In the genomic region with DNA sequence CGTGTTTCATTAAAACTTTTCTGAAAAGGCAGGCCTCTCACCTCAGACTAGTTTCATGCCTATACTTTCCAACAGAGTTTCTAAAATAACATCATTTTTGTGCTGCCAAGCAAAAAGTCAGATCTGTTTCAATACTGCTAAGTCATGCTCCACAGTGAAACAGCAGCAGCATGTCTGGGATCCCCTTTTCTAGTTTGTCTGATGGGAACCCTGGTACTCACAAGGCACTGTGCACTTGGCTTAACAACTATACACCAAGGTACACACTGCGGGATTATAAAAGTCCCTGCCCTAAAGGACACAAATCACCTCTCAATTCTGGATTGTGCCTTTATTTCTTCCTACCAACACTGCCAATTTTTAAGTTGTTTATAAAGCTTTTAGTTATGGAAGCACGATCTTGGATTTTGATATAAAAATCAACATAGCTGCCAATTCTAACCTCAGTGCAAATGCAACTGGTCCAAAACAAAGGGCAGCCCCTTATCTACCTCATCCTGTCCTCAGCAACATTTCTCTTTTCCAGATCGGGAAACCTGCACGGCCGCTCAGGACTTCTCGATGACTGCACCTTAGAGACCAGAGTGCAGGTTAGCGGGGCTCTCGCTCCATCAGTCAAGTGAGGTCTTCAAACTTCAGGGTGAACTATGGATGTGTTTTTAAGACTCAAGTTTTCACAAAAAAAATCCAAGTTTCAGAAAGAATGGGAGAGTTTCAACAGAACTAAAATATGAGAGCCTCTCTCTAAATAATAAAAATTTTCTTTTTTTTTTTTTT, we compare ENCODE assay signal across 9 cellular contexts. TPM values are rescaled to one million over a fixed set of nuclear protein-coding genes. Genes with fewer than 3 reads are reported as not detected.
A peak's percentile ranks its signal among the peaks of the same experiment; 100 is the strongest.
DNase-seq lines count a peak whose midpoint lies in the region; ATAC-seq and TF ChIP-seq lines count a peak whose summit lies in the region.
"Had no signal": no experiment of that assay in that cellular context is flagged by ENCODE, and none has a peak within 500 bp of the region (broad histone marks: within the 10 kb centered on the region; RNA-seq: fewer than 3 reads in every experiment).

No MANE protein-coding gene starts in this region.

- ATAC-seq in heart left ventricle: no peak
- no peak for ATAC-seq in activated B cell treated with CpG ODN at 0.5 μM for 24 hours (ENCODE audit: low read depth)
- no peak for ATAC-seq in upper lobe of left lung (ENCODE audit: low FRiP score in 2 of 2)
- no peak for ATAC-seq in HG03342 (IDR thresholded peaks at IDR 0.05; ENCODE audit: unreplicated experiment)
- no peak for ATAC-seq in HG03432 (IDR thresholded peaks at IDR 0.05; ENCODE audit: unreplicated experiment)
- ATAC-seq in GM18520 (IDR thresholded peaks at IDR 0.05; ENCODE audit: unreplicated experiment): no peak

- H3K4me3 ChIP-seq in heart left ventricle (peak overlapping the region in 4 of 12 donors; percentile 88 to 99 (median 96)), upper lobe of left lung (peak overlapping the region in 1 of 4 donors; percentile 66)

- H3K36me3 ChIP-seq in heart left ventricle: peaks cover 2 to 21% (median 20%) of the 10 kb centered on the region in 9 donors
- H3K36me3 ChIP-seq in upper lobe of left lung: peaks cover 17 to 21% (median 19%) of the 10 kb centered on the region in 4 donors

- POLR2A ChIA-PET in activated B cell treated with CpG ODN at 0.5 μM for 24 hours (lab: Charles Lee): interaction anchor here (0.8 kb wide), 1 partner anchor 119 kb away, joined by 6 read pairs; no protein-coding TSS in a partner anchor

- peaks cover 29% of the 10 kb centered on the region for H3K4me1 Mint-ChIP-seq in activated B cell treated with CpG ODN at 0.5 μM for 24 hours

- H3K27me3 ChIP-seq in heart left ventricle (no peaks in the 10 kb centered on the region), upper lobe of left lung (no peaks in the 10 kb centered on the region)

- no peaks in the 10 kb centered on the region for H3K9me3 Mint-ChIP-seq in activated B cell treated with CpG ODN at 0.5 μM for 24 hours

- H3K4me3 Mint-ChIP-seq in activated B cell treated with CpG ODN at 0.5 μM for 24 hours: peak overlapping the region; percentile 15

- peak overlapping the region; percentile 61 for H3K27ac Mint-ChIP-seq in activated B cell treated with CpG ODN at 0.5 μM for 24 hours

- H3K4me1 ChIP-seq in heart left ventricle (peaks cover 4 to 42% (median 31%) of the 10 kb centered on the region in 12 donors), upper lobe of left lung (peaks cover 21 to 29% (median 24%) of the 10 kb centered on the region in 4 donors)

- peak overlapping the region in 10 of 12 donors; percentile 99 to 100 (median 100) for H3K27ac ChIP-seq in heart left ventricle
- peak overlapping the region; percentile 99 to 100 (median 100) for H3K27ac ChIP-seq in upper lobe of left lung

- intact Hi-C loops in heart left ventricle (cut with DNase I): loop anchor here in 4 of 10 donors (5.0 to 10.0 kb wide), 2 partner anchors 52 to 55 kb away; partner anchors contain the start of gene MARK3 (in 4 of the 4)
- intact Hi-C loops in cardiac septum (cut with DNase I): no loop called here
- intact Hi-C loops in activated B cell treated with CpG ODN at 0.5 μM for 24 hours (cut with micrococcal nuclease): loop anchor here (5.0 to 10.0 kb wide), 5 partner anchors 192 to 1245 kb away; partner anchors contain the start of genes CKB, HSP90AA1, TRMT61A and XRCC3

- no peaks in the 10 kb centered on the region for H3K27me3 Mint-ChIP-seq in activated B cell treated with CpG ODN at 0.5 μM for 24 hours

- DNase-seq in heart left ventricle: no peak
- DNase-seq in cardiac septum (ENCODE audit: low spot score): no peak
- DNase-seq in activated B cell treated with CpG ODN at 0.5 μM for 24 hours: no peak
- DNase-seq in kidney tubule cell (ENCODE audit: low spot score): peak; percentile 29
- DNase-seq in upper lobe of left lung: peak in 1 of 2 donors; percentile 32
- DNase-seq: midbrain had no signal

- no peak for TF ChIP-seq EP300 in upper lobe of left lung (IDR thresholded peaks at IDR 0.05)

- TF ChIP-seq CTCF in heart left ventricle (IDR thresholded peaks at IDR 0.05) (no peak), activated B cell treated with CpG ODN at 0.5 μM for 24 hours (IDR thresholded peaks at IDR 0.05) (no peak), upper lobe of left lung (IDR thresholded peaks at IDR 0.05) (no peak)

- H3K9me3 ChIP-seq in heart left ventricle (no peaks in the 10 kb centered on the region), upper lobe of left lung (no peaks in the 10 kb centered on the region)

- 83 to 91% (median 85%) methylated on average over 9 of the region's 9 CpGs for WGBS in heart left ventricle, 4 donors
- 75 to 77% methylated on average over 9 of the region's 9 CpGs for WGBS in upper lobe of left lung, 2 donors

- peaks cover 26% of the 10 kb centered on the region for H3K36me3 Mint-ChIP-seq in activated B cell treated with CpG ODN at 0.5 μM for 24 hours (ENCODE audit: low read depth)

- no peak for TF ChIP-seq POLR2A in heart left ventricle (IDR thresholded peaks at IDR 0.05)
- no peak for TF ChIP-seq POLR2A in upper lobe of left lung (IDR thresholded peaks at IDR 0.05)

- CTCF ChIA-PET in activated B cell treated with CpG ODN at 0.5 μM for 24 hours (lab: Charles Lee): no interaction called here

RNA-seq across cellular contexts. Expression of gene EIF5, which starts 1.7 kb away (rescaled TPM):
- total RNA-seq in heart left ventricle (100 to 1,000 TPM; 200 to 304 (median 255) TPM), cardiac septum (222 TPM), activated B cell treated with CpG ODN at 0.5 μM for 24 hours (234 and 274 TPM in 2 replicates), upper lobe of left lung (100 to 1,000 TPM; 103 to 265 (median 176) TPM)
- 100 to 1,000 TPM in 1 of 2 donors, 10 to 100 TPM in 1; 38.1 to 300 TPM for polyA plus RNA-seq in heart left ventricle

RNA-seq across cellular contexts. Expression of gene MARK3, which starts 52.9 kb away (rescaled TPM):
- total RNA-seq in heart left ventricle (100 to 1,000 TPM in 5 of 9 donors, 10 to 100 TPM in 4; 54.0 to 156 (median 111) TPM), cardiac septum (69.4 TPM), activated B cell treated with CpG ODN at 0.5 μM for 24 hours (97.1 and 110 TPM in 2 replicates), upper lobe of left lung (100 to 1,000 TPM in 5 of 6 donors, 10 to 100 TPM in 1; 84.5 to 190 (median 132) TPM)
- polyA plus RNA-seq in heart left ventricle: 100 to 1,000 TPM in 1 of 2 donors, 10 to 100 TPM in 1; 76.0 to 119 TPM
